ENCODE assay signal across 22 cellular contexts in genomic region chr13:28320884-28321574, GRCh38.
DNase-seq lines count a peak whose midpoint lies in the region; TF ChIP-seq lines count a peak whose summit lies in the region.
"Had no signal": no experiment of that assay in that cellular context is flagged by ENCODE, and none has a peak within 500 bp of the region (broad histone marks: within the 10 kb centered on the region; RNA-seq: fewer than 3 reads in every experiment).

No MANE protein-coding gene starts in this region.

- H3K27me3 Mint-ChIP-seq in endothelial cell (ENCODE audit: unreplicated experiment) (peaks cover 21% of the 10 kb centered on the region), endodermal cell (ENCODE audit: insufficient read depth) (no peaks in the 10 kb centered on the region)
- H3K27me3 Mint-ChIP-seq: natural killer cell treated with Interleukin-12 subunit alpha and Interleukin-12 subunit beta and Interleukin-15 and Interleukin-18, amount 100 ng/mL, for 72 hours had no signal

- H3K9me3 Mint-ChIP-seq in endothelial cell (ENCODE audit: unreplicated experiment): no peaks in the 10 kb centered on the region
- H3K9me3 Mint-ChIP-seq in endodermal cell: no peaks in the 10 kb centered on the region
- H3K9me3 Mint-ChIP-seq: dendritic cell treated with granulocyte-macrophage colony-stimulating factor and Interleukin-4, amounts not matched to agents 40 ng/mL and 50 ng/mL, for 4 days; natural killer cell treated with Interleukin-12 subunit alpha and Interleukin-12 subunit beta and Interleukin-15 and Interleukin-18, amount 100 ng/mL, for 72 hours had no signal

- H3K4me3 Mint-ChIP-seq in endothelial cell (ENCODE audit: unreplicated experiment): peak overlapping the region; percentile 42
- no peak overlapping the region for H3K4me3 Mint-ChIP-seq in endodermal cell
- H3K4me3 Mint-ChIP-seq: dendritic cell treated with granulocyte-macrophage colony-stimulating factor and Interleukin-4, amounts not matched to agents 40 ng/mL and 50 ng/mL, for 4 days; natural killer cell treated with Interleukin-12 subunit alpha and Interleukin-12 subunit beta and Interleukin-15 and Interleukin-18, amount 100 ng/mL, for 72 hours had no signal

- no peak overlapping the region for H3K27ac Mint-ChIP-seq in endothelial cell (ENCODE audit: unreplicated experiment)
- no peak overlapping the region for H3K27ac Mint-ChIP-seq in endodermal cell
- H3K27ac Mint-ChIP-seq: dendritic cell treated with granulocyte-macrophage colony-stimulating factor and Interleukin-4, amounts not matched to agents 40 ng/mL and 50 ng/mL, for 4 days; natural killer cell treated with Interleukin-12 subunit alpha and Interleukin-12 subunit beta and Interleukin-15 and Interleukin-18, amount 100 ng/mL, for 72 hours had no signal

- POLR2A ChIA-PET in AG04450 (lab: Yijun Ruan, JAX): no interaction called here

- no peak overlapping the region for H3K9ac ChIP-seq in endodermal cell (ENCODE audit: extremely low read depth, low read length, poor library complexity, severe bottlenecking)
- H3K9ac ChIP-seq: parathyroid adenoma had no signal

- intact Hi-C loops in adrenal gland (cut with DNase I): loop anchor here (5.0 to 10.0 kb wide), 2 partner anchors 314 to 476 kb away; no protein-coding TSS in a partner anchor

- H3K9me3 ChIP-seq in AG04450 (ENCODE audit: control insufficient read depth, insufficient read depth, low read length) (no peaks in the 10 kb centered on the region), endodermal cell (ENCODE audit: control insufficient read depth, low read length) (no peaks in the 10 kb centered on the region), adrenal gland (replicated peaks in 1 of 3) (no peaks in the 10 kb centered on the region)
- H3K9me3 ChIP-seq: gastrocnemius medialis, Peyer's patch, SJSA1, suprapubic skin had no signal

- H3K4me1 Mint-ChIP-seq in endothelial cell (ENCODE audit: unreplicated experiment) (peaks cover 51% of the 10 kb centered on the region), endodermal cell (peaks cover 20% of the 10 kb centered on the region)

- WGBS in endodermal cell (ENCODE audit: insufficient coverage in 1 of 2, insufficient read length in 1 of 2), 2 experiments: 87 to 91% methylated on average over 11 of the region's 11 CpGs
- 68 to 85% (median 79%) methylated on average over 11 of the region's 11 CpGs for WGBS in adrenal gland, 4 donors

- H3K36me3 Mint-ChIP-seq in endothelial cell (ENCODE audit: low read depth, unreplicated experiment) (peaks cover 65% of the 10 kb centered on the region), endodermal cell (ENCODE audit: low read depth) (no peaks in the 10 kb centered on the region)
- H3K36me3 Mint-ChIP-seq: natural killer cell treated with Interleukin-12 subunit alpha and Interleukin-12 subunit beta and Interleukin-15 and Interleukin-18, amount 100 ng/mL, for 72 hours had no signal

- H3K27ac ChIP-seq in AG04450 (ENCODE audit: low read depth, low read length): no peak overlapping the region
- H3K27ac ChIP-seq in endodermal cell (ENCODE audit: low read depth, low read length): no peak overlapping the region
- H3K27ac ChIP-seq in adrenal gland: no peak overlapping the region
- H3K27ac ChIP-seq: parathyroid adenoma, Peyer's patch, SJSA1, suprapubic skin had no signal

- H3K4me1 ChIP-seq in endodermal cell (ENCODE audit: control insufficient read depth, insufficient read depth, low read length) (peaks cover 18% of the 10 kb centered on the region), adrenal gland (replicated peaks in 1 of 2) (no peaks in the 10 kb centered on the region)
- H3K4me1 ChIP-seq: Peyer's patch had no signal

- TF ChIP-seq CTCF in AG04450 (IDR thresholded peaks at IDR 0.05; ENCODE audit: low read depth, low read length): no peak
- no peak for TF ChIP-seq CTCF in endothelial cell (IDR thresholded peaks at IDR 0.05; ENCODE audit: unreplicated experiment)
- TF ChIP-seq CTCF in endodermal cell (conservative IDR thresholded peaks at IDR 0.05): no peak
- no peak for TF ChIP-seq CTCF in adrenal gland (IDR thresholded peaks at IDR 0.05)
- no peak for TF ChIP-seq CTCF in foreskin fibroblast (IDR thresholded peaks at IDR 0.05; ENCODE audit: low read depth, low read length)

- H3K36me3 ChIP-seq in endodermal cell (ENCODE audit: control insufficient read depth, insufficient read depth, low read length) (no peaks in the 10 kb centered on the region), adrenal gland (replicated peaks in 1 of 2) (no peaks in the 10 kb centered on the region)
- H3K36me3 ChIP-seq: gastrocnemius medialis, Peyer's patch, SJSA1, suprapubic skin had no signal

- DNase-seq in AG04450 (ENCODE audit: low read depth, low spot score) (peak; percentile 54), ELR (ENCODE audit: low read depth) (peak; percentile 59), NCI-H345 treated with DMSO at 0.1 percent for 48 hours (lab: John Stamatoyannopoulos, UW; ENCODE audit: unreplicated experiment) (peak; percentile 21), endothelial cell (ENCODE audit: low spot score) (no peak), endodermal cell (no peak), adrenal gland (no peak), NCI-H2107 (lab: John Stamatoyannopoulos, UW) (no peak), foreskin fibroblast (no peak)
- DNase-seq: activated CD4-positive, alpha-beta T cell treated with anti-CD3 and anti-CD28 coated beads for 4 hours; activated gamma-delta T cell; amygdala; gastrocnemius medialis; kidney glomerular epithelial cell; NCI-H2171 treated with DMSO at 0.1 percent for 48 hours; NK-92 treated with Interleukin-12 subunit alpha and Interleukin-12 subunit beta, amount 100 ng/mL, for 24 hours; Peyer's patch had no signal

- no peak overlapping the region for H3K4me3 ChIP-seq in AG04450 (ENCODE audit: low read depth, low read length)
- no peak overlapping the region for H3K4me3 ChIP-seq in endodermal cell (ENCODE audit: low read length)
- no peak overlapping the region for H3K4me3 ChIP-seq in adrenal gland
- H3K4me3 ChIP-seq in foreskin fibroblast (ENCODE audit: low read depth in 1 of 2, low read length in 2 of 2): no peak overlapping the region
- H3K4me3 ChIP-seq: gastrocnemius medialis, K562, Peyer's patch, SJSA1, suprapubic skin had no signal

- no peak for TF ChIP-seq POLR2A in adrenal gland (IDR thresholded peaks at IDR 0.05)

- no peaks in the 10 kb centered on the region for H3K27me3 ChIP-seq in AG04450 (ENCODE audit: control insufficient read depth, insufficient read depth, low read length)
- no peaks in the 10 kb centered on the region for H3K27me3 ChIP-seq in endodermal cell (ENCODE audit: control insufficient read depth, insufficient read depth, low read length, poor library complexity, severe bottlenecking)
- no peaks in the 10 kb centered on the region for H3K27me3 ChIP-seq in adrenal gland
- H3K27me3 ChIP-seq: gastrocnemius medialis, Peyer's patch, SJSA1, suprapubic skin had no signal

- CTCF ChIA-PET in AG04450 (lab: Charles Lee): interaction anchor here (0.6 to 0.9 kb wide), 2 partner anchors 266 to 424 kb away, joined by 3 read pairs; no protein-coding TSS in a partner anchor

Comparison
In these comparisons a context has a peak if more than half of its experiments do, and no peak if none do; other contexts are left out.
1. DNase-seq: peak in AG04450 (single experiment), ELR (single experiment) and NCI-H345 treated with DMSO at 0.1 percent for 48 hours (single experiment); none in endothelial cell (single experiment), endodermal cell (single experiment), adrenal gland (0 of 7), NCI-H2107 (single experiment) and foreskin fibroblast (0 of 2).